Comparison of ENCODE assay signal across 8 cellular contexts in the genomic region with DNA sequence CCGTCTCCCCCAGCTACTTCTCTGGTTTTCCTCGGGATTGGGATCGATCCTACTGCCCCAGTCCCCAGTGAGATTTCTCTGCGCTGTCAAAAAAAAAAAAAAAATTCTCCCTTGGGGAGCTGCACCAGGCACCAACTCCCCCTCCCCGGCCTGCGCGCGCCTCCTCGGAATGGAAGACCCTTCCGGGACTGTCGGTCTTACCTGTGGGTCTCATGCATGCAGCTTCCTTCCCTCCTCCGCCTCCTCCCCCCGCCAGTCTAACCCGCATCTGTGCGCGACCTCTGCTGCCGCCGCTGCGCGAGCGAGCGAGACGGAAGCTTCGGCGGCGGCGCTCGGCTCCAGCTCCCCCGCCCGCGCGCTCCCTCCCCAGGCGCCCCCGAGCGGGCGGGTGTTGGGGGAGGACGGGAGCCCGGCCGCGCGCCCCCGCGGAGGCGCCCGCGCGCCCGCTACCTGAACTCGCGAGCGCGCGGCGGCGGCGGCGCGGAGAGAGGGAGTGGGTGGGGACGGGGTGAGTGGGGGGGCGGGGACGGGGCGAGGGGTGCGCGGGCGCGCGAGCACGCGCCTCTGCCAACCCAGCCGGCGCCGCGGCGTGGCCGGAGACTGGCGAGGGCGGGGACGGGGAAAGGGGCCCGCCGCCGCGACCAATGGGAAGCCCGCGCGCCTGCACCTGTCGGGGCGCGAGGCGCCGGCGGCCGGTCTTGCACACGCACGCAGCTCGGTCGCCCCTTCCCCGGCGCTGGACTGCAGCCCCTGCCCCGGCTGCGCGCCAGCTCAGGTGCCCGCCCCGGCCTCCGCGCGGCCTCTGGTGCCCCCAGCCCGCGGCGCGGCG. TPM values are rescaled to one million over a fixed set of nuclear protein-coding genes. Genes with fewer than 3 reads are reported as not detected.
A peak's percentile ranks its signal among the peaks of the same experiment; 100 is the strongest.
DNase-seq lines count a peak whose midpoint lies in the region.

A gene with protein sequence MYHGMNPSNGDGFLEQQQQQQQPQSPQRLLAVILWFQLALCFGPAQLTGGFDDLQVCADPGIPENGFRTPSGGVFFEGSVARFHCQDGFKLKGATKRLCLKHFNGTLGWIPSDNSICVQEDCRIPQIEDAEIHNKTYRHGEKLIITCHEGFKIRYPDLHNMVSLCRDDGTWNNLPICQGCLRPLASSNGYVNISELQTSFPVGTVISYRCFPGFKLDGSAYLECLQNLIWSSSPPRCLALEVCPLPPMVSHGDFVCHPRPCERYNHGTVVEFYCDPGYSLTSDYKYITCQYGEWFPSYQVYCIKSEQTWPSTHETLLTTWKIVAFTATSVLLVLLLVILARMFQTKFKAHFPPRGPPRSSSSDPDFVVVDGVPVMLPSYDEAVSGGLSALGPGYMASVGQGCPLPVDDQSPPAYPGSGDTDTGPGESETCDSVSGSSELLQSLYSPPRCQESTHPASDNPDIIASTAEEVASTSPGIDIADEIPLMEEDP (minus strand): TSS at position 321 of the 829 bp plus-strand sequence. CDS start 751 bp downstream, outside the sequence.

- intact Hi-C loops in CD4-positive, alpha-beta memory T cell (cut with micrococcal nuclease) = loop anchor here (5.0 kb wide), 4 partner anchors 117 to 232 kb away; no protein-coding TSS in a partner anchor

- H3K9me3 Mint-ChIP-seq in CD4-positive, alpha-beta memory T cell = peaks cover 0 to 5% (median 0%) of the 10 kb centered on the region in 8 donors
- no peaks in the 10 kb centered on the region for H3K9me3 Mint-ChIP-seq in activated CD4-positive, alpha-beta memory T cell treated with anti-CD3 and anti-CD28 coated beads, Interleukin-2, amount 10 ng/mL, durations not matched to agents 7 days and 5 days

- peaks cover 12 to 32% (median 18%) of the 10 kb centered on the region in 4 donors for H3K4me1 Mint-ChIP-seq in CD4-positive, alpha-beta memory T cell
- peaks cover 13% of the 10 kb centered on the region for H3K4me1 Mint-ChIP-seq in activated CD4-positive, alpha-beta memory T cell treated with anti-CD3 and anti-CD28 coated beads, Interleukin-2, amount 10 ng/mL, durations not matched to agents 7 days and 5 days

- no peak within 1 kb of the TSS for H3K27ac ChIP-seq in CD4-positive, alpha-beta memory T cell (ENCODE audit: low read depth, low read length)

- no peaks in the 10 kb centered on the region for H3K36me3 Mint-ChIP-seq in CD4-positive, alpha-beta memory T cell
- H3K36me3 Mint-ChIP-seq in activated CD4-positive, alpha-beta memory T cell treated with anti-CD3 and anti-CD28 coated beads, Interleukin-2, amount 10 ng/mL, durations not matched to agents 7 days and 5 days (ENCODE audit: low read depth) = no peaks in the 10 kb centered on the region

- no peaks in the 10 kb centered on the region for H3K27me3 ChIP-seq in CD4-positive, alpha-beta memory T cell (ENCODE audit: insufficient read depth, low read length)
- H3K27me3 ChIP-seq in H7 (ENCODE audit: control insufficient read depth, insufficient read depth, low read length) = peaks cover 53% of the 10 kb centered on the region

- peak within 1 kb of the TSS in 6 of 7 donors; percentile 57 to 87 (median 82) for H3K27ac Mint-ChIP-seq in CD4-positive, alpha-beta memory T cell
- H3K27ac Mint-ChIP-seq in activated CD4-positive, alpha-beta memory T cell treated with anti-CD3 and anti-CD28 coated beads, Interleukin-2, amount 10 ng/mL, durations not matched to agents 7 days and 5 days = no peak within 1 kb of the TSS

- H3K4me1 ChIP-seq in CD4-positive, alpha-beta memory T cell (ENCODE audit: insufficient read depth, low read length) = peaks cover 19% of the 10 kb centered on the region

- POLR2A ChIA-PET in CD4-positive, alpha-beta memory T cell (lab: Charles Lee; ENCODE audit: partially characterized antibody) = interaction anchor here (0.6 to 2.6 kb wide), 11 partner anchors 9 to 709 kb away, joined by 3 to 11 read pairs (median 4); partner anchors contain the start of genes TLR5 and TP53BP2
- POLR2A ChIA-PET in activated CD4-positive, alpha-beta memory T cell treated with anti-CD3 and anti-CD28 coated beads, Interleukin-2, amount 10 ng/mL, durations not matched to agents 7 days and 5 days (lab: Charles Lee) = interaction anchor here (1.2 kb wide), 1 partner anchor 151 kb away, joined by 6 read pairs; no protein-coding TSS in a partner anchor

- peak within 1 kb of the TSS; percentile 89 to 94 (median 92) for H3K4me3 Mint-ChIP-seq in CD4-positive, alpha-beta memory T cell
- H3K4me3 Mint-ChIP-seq in activated CD4-positive, alpha-beta memory T cell treated with anti-CD3 and anti-CD28 coated beads, Interleukin-2, amount 10 ng/mL, durations not matched to agents 7 days and 5 days = peak within 1 kb of the TSS; percentile 71

- peak within 1 kb of the TSS; percentile 33 to 59 for H3K4me3 ChIP-seq in CD4-positive, alpha-beta memory T cell (ENCODE audit: low read length in 2 of 2)
- H3K4me3 ChIP-seq in H7 (ENCODE audit: insufficient read depth, low read depth, low read length) = peak within 1 kb of the TSS; percentile 57

- CTCF ChIA-PET in CD4-positive, alpha-beta memory T cell (lab: Charles Lee; ENCODE audit: partially characterized antibody) = interaction anchor here (0.8 to 3.4 kb wide), 8 partner anchors 15 to 274 kb away, joined by 3 to 21 read pairs (median 3); partner anchors contain the start of gene TLR5
- CTCF ChIA-PET in activated CD4-positive, alpha-beta memory T cell treated with anti-CD3 and anti-CD28 coated beads, Interleukin-2, amount 10 ng/mL, durations not matched to agents 7 days and 5 days (lab: Charles Lee) = interaction anchor here (0.6 to 1.3 kb wide), 5 partner anchors 144 to 890 kb away, joined by 3 to 5 read pairs (median 3); no protein-coding TSS in a partner anchor

- H3K27me3 Mint-ChIP-seq in CD4-positive, alpha-beta memory T cell = peaks cover 0 to 4% of the 10 kb centered on the region in 2 donors
- H3K27me3 Mint-ChIP-seq in activated CD4-positive, alpha-beta memory T cell treated with anti-CD3 and anti-CD28 coated beads, Interleukin-2, amount 10 ng/mL, durations not matched to agents 7 days and 5 days = peaks cover 55% of the 10 kb centered on the region

- H3K9me3 ChIP-seq in CD4-positive, alpha-beta memory T cell (ENCODE audit: control insufficient read depth in 1 of 2, low read length in 2 of 2) = no peaks in the 10 kb centered on the region

- DNase-seq in CD4-positive, alpha-beta memory T cell = peak; percentile 71 to 82 (median 78)
- DNase-seq in H7 (peak; percentile 92), NCI-H2196 treated with DMSO at 0.1 percent for 48 hours (lab: John Stamatoyannopoulos, UW; ENCODE audit: unreplicated experiment) (peak; percentile 78), mucosa of gallbladder (ENCODE audit: low spot score) (peak; percentile 18), mesenteric fat pad (ENCODE audit: low spot score) (no peak)
- DNase-seq in activated CD4-positive, alpha-beta memory T cell treated with anti-CD3 and anti-CD28 coated beads, Interleukin-2, amount 10 ng/mL, durations not matched to agents 7 days and 5 days = peak; percentile 54
- DNase-seq in effector CD4-positive, alpha-beta T cell = peak; percentile 55
- peak; percentile 32 to 40 for DNase-seq in stimulated activated CD8-positive, alpha-beta memory T cell treated with anti-CD3 and anti-CD28 coated beads, Interleukin-2, amount 100 ng/mL, for 48 hours (ENCODE audit: low read depth in 2 of 2)

- no peaks in the 10 kb centered on the region for H3K36me3 ChIP-seq in CD4-positive, alpha-beta memory T cell (ENCODE audit: insufficient read depth, low read length)
- H3K36me3 ChIP-seq in H7 (replicated peaks; ENCODE audit: control insufficient read depth, insufficient read depth, low read length) = no peaks in the 10 kb centered on the region

RNA-seq across cellular contexts. Expression of the gene that starts here (rescaled TPM):
- total RNA-seq in CD4-positive, alpha-beta memory T cell = 1 to 10 TPM; 2.9 to 3.0 TPM
- 10 to 100 TPM in 1 of 2 donors, 1 to 10 TPM in 1; 9.5 to 18.5 TPM for polyA plus RNA-seq in CD4-positive, alpha-beta memory T cell
- total RNA-seq in H7 (2014; rRNA removed; shearing (Covaris generic)) = 0.07 and 4.1 TPM in 2 replicates
- total RNA-seq in activated CD4-positive, alpha-beta memory T cell treated with anti-CD3 and anti-CD28 coated beads, Interleukin-2, amount 10 ng/mL, durations not matched to agents 7 days and 5 days = under 1 TPM; 0.23 to 0.28 TPM
- total RNA-seq in mucosa of gallbladder = 3.4 TPM
- total RNA-seq in mesenteric fat pad = not detected

Comparison
In these comparisons a context has a peak if more than half of its experiments do, and no peak if none do; other contexts are left out.
1. Peak in DNase-seq in activated CD4-positive, alpha-beta memory T cell treated with anti-CD3 and anti-CD28 coated beads, Interleukin-2, amount 10 ng/mL, durations not matched to agents 7 days and 5 days; RNA of the gene not detected or under 1 TPM.